ENCODE assay signal across 16 cellular contexts in the genomic region with DNA sequence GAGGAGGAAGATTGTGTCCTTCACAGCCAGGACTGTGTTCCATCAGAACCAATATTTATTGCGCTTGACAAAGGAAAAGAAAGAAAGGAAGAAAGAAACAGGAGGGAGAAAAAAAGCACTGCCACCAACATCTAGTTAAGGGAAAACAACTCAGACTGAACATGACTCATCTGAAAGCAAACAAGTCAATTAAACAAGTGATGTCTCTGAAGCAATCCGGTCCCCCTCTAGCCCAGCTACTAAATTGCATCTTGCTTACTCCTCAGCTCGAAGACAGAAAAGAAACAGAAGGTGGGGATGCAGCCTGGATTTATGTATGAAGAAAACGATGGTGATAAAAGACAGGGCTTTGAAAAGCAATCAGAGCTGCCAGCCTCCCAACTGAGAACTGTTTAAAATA.
A peak's percentile ranks its signal among the peaks of the same experiment; 100 is the strongest.
DNase-seq lines count a peak whose midpoint lies in the region; ATAC-seq and TF ChIP-seq lines count a peak whose summit lies in the region.
"Had no signal": no experiment of that assay in that cellular context is flagged by ENCODE, and none has a peak within 500 bp of the region (broad histone marks: within the 10 kb centered on the region; RNA-seq: fewer than 3 reads in every experiment).

No MANE protein-coding gene starts in this region.

- no peak for TF ChIP-seq CTCF in cardiac fibroblast (IDR thresholded peaks at IDR 0.05; ENCODE audit: low read depth, low read length)

- DNase-seq in DMS 273 (lab: John Stamatoyannopoulos, UW; ENCODE audit: unreplicated experiment) (peak; percentile 13), DMS 273 treated with DMSO at 0.1 percent for 48 hours (lab: John Stamatoyannopoulos, UW) (no peak), NCI-H146 treated with DMSO at 0.1 percent for 48 hours (lab: John Stamatoyannopoulos, UW; ENCODE audit: unreplicated experiment) (peak; percentile 51), cardiac fibroblast (ENCODE audit: low read depth in 2 of 2) (peak; percentile 1 to 15), renal cortical epithelial cell (ENCODE audit: low read depth) (peak; percentile 83), glomerular visceral epithelial cell (ENCODE audit: extremely low spot score) (no peak)
- no peak for DNase-seq in stimulated activated naive CD8-positive, alpha-beta T cell treated with anti-CD3 and anti-CD28 coated beads, Interleukin-15, Interleukin-2, amounts not matched to agents 100 U/mL and 50 U/mL, for 24 hours
- DNase-seq: activated T-cell treated with anti-CD3 and anti-CD28 coated beads, Interleukin-2, amount 50 U/mL, for 4 hours; body of pancreas; islet precursor cell; natural killer cell; tibial artery had no signal

- no peak for ATAC-seq in stimulated activated naive CD8-positive, alpha-beta T cell treated with anti-CD3 and anti-CD28 coated beads, Interleukin-15, Interleukin-2, amounts not matched to agents 100 U/mL and 50 U/mL, for 24 hours
- ATAC-seq in GM18517 (IDR thresholded peaks at IDR 0.05; ENCODE audit: unreplicated experiment): no peak
- ATAC-seq: activated T-cell treated with anti-CD3 and anti-CD28 coated beads, Interleukin-2, amount 50 U/mL, for 4 hours; body of pancreas; K562; natural killer cell had no signal

- H3K4me3 ChIP-seq in cardiac fibroblast (replicated peaks in 1 of 2; ENCODE audit: low read depth in 2 of 2, low read length in 2 of 2): no peak overlapping the region
- H3K4me3 ChIP-seq: body of pancreas, K562, SJSA1, skin epidermis, tibial artery had no signal

Comparison
In these comparisons a context has a peak if more than half of its experiments do, and no peak if none do; other contexts are left out.
1. DNase-seq: peak in DMS 273 (single experiment), NCI-H146 treated with DMSO at 0.1 percent for 48 hours (single experiment), cardiac fibroblast (2 of 2) and renal cortical epithelial cell (single experiment); none in DMS 273 treated with DMSO at 0.1 percent for 48 hours (single experiment), glomerular visceral epithelial cell (single experiment) and stimulated activated naive CD8-positive, alpha-beta T cell treated with anti-CD3 and anti-CD28 coated beads, Interleukin-15, Interleukin-2, amounts not matched to agents 100 U/mL and 50 U/mL, for 24 hours (single experiment).